ENCODE assay signal across 26 cellular contexts in genomic region chr10:123655763-123656162, GRCh38. TPM values are rescaled to one million over a fixed set of nuclear protein-coding genes. Genes with fewer than 3 reads are reported as not detected.
DNase-seq lines count a peak whose midpoint lies in the region; ATAC-seq and TF ChIP-seq lines count a peak whose summit lies in the region.
"Had no signal": no experiment of that assay in that cellular context is flagged by ENCODE, and none has a peak within 500 bp of the region (broad histone marks: within the 10 kb centered on the region; RNA-seq: fewer than 3 reads in every experiment).

No MANE protein-coding gene starts in this region.

- no peaks in the 10 kb centered on the region for H3K36me3 Mint-ChIP-seq in endothelial cell (ENCODE audit: low read depth, unreplicated experiment)
- H3K36me3 Mint-ChIP-seq: activated naive CD4-positive, alpha-beta T cell treated with anti-CD3 and anti-CD28 coated beads, Interleukin-2, amount 10 ng/mL, durations not matched to agents 7 days and 5 days; CD4-positive, alpha-beta memory T cell; stimulated activated effector memory CD8-positive, alpha-beta T cell treated with anti-CD3 and anti-CD28 coated beads, Interleukin-12 subunit alpha, Interleukin-12 subunit beta, amount 100 ng/mL, for 72 hours had no signal

- peaks cover 0 to 3% (median 0%) of the 10 kb centered on the region in 4 donors for H3K9me3 ChIP-seq in sigmoid colon
- H3K9me3 ChIP-seq: neutrophil, uterus had no signal

- no peak for TF ChIP-seq CTCF in endothelial cell (IDR thresholded peaks at IDR 0.05; ENCODE audit: unreplicated experiment)
- TF ChIP-seq CTCF in sigmoid colon (IDR thresholded peaks at IDR 0.05): no peak

- no peaks in the 10 kb centered on the region for H3K27me3 ChIP-seq in sigmoid colon
- H3K27me3 ChIP-seq: neutrophil, uterus had no signal

- no peaks in the 10 kb centered on the region for H3K4me1 ChIP-seq in sigmoid colon
- H3K4me1 ChIP-seq: esophagus muscularis mucosa, uterus had no signal

- H3K36me3 ChIP-seq in sigmoid colon: no peaks in the 10 kb centered on the region
- H3K36me3 ChIP-seq: esophagus muscularis mucosa, neutrophil, uterus had no signal

- intact Hi-C loops in sigmoid colon (cut with DNase I): no loop called here

- H3K4me3 Mint-ChIP-seq in endothelial cell (ENCODE audit: unreplicated experiment): no peak overlapping the region
- H3K4me3 Mint-ChIP-seq: activated naive CD4-positive, alpha-beta T cell treated with anti-CD3 and anti-CD28 coated beads, Interleukin-2, amount 10 ng/mL, durations not matched to agents 7 days and 5 days; CD4-positive, alpha-beta memory T cell; memory B cell; stimulated activated effector memory CD8-positive, alpha-beta T cell treated with anti-CD3 and anti-CD28 coated beads, Interleukin-12 subunit alpha, Interleukin-12 subunit beta, amount 100 ng/mL, for 72 hours; T-helper 1 cell treated with Interleukin-12 subunit alpha and Interleukin-12 subunit beta and Interleukin-4 antibody, amounts not matched to agents 30 μg/mL and 1 μg/mL, for 36 hours had no signal

- no peak for ATAC-seq in GM18517 (IDR thresholded peaks at IDR 0.05; ENCODE audit: unreplicated experiment)
- ATAC-seq: stimulated activated effector memory CD8-positive, alpha-beta T cell treated with anti-CD3 and anti-CD28 coated beads, Interleukin-12 subunit alpha, Interleukin-12 subunit beta, amount 100 ng/mL, for 72 hours had no signal

- WGBS in sigmoid colon, 2 donors: 38 to 82% methylated on average over 2 of the region's 2 CpGs

- DNase-seq in EH (ENCODE audit: low read depth) (peak; percentile 20), HT1080 (ENCODE audit: low read depth) (peak; percentile 39), endothelial cell (ENCODE audit: low spot score) (peak; percentile 38), sigmoid colon (peak; percentile 18), NCI-H1694 treated with DMSO at 0.1 percent for 48 hours (lab: John Stamatoyannopoulos, UW) (no peak)
- DNase-seq in activated CD8-positive, alpha-beta memory T cell treated with anti-CD3 and anti-CD28 coated beads, Interleukin-2, amount 50 U/mL, for 48 hours: no peak
- DNase-seq: activated naive CD4-positive, alpha-beta T cell treated with anti-CD3 and anti-CD28 coated beads, Interleukin-2, amount 10 ng/mL, durations not matched to agents 7 days and 5 days; amniotic stem cell; CD4-positive, alpha-beta memory T cell; effector memory CD4-positive, alpha-beta T cell; GOT3; KG1; MV-4-11; NCI-H1694; NCI-H2171; NCI-H510A treated with DMSO at 0.1 percent for 48 hours; small intestine; uterus had no signal

- H3K27ac ChIP-seq in sigmoid colon: no peak overlapping the region
- H3K27ac ChIP-seq: esophagus muscularis mucosa, neutrophil, uterus had no signal

- no peak overlapping the region for H3K4me3 ChIP-seq in sigmoid colon
- H3K4me3 ChIP-seq: esophagus muscularis mucosa, uterus had no signal

- no peaks in the 10 kb centered on the region for H3K9me3 Mint-ChIP-seq in endothelial cell (ENCODE audit: unreplicated experiment)
- H3K9me3 Mint-ChIP-seq: activated naive CD4-positive, alpha-beta T cell treated with anti-CD3 and anti-CD28 coated beads, Interleukin-2, amount 10 ng/mL, durations not matched to agents 7 days and 5 days; stimulated activated effector memory CD8-positive, alpha-beta T cell treated with anti-CD3 and anti-CD28 coated beads, Interleukin-12 subunit alpha, Interleukin-12 subunit beta, amount 100 ng/mL, for 72 hours; T-helper 1 cell treated with Interleukin-12 subunit alpha and Interleukin-12 subunit beta and Interleukin-4 antibody, amounts not matched to agents 30 μg/mL and 1 μg/mL, for 36 hours had no signal

- H3K27me3 Mint-ChIP-seq in endothelial cell (ENCODE audit: unreplicated experiment): no peaks in the 10 kb centered on the region
- H3K27me3 Mint-ChIP-seq: activated naive CD4-positive, alpha-beta T cell treated with anti-CD3 and anti-CD28 coated beads, Interleukin-2, amount 10 ng/mL, durations not matched to agents 7 days and 5 days had no signal

- peaks cover 5% of the 10 kb centered on the region for H3K4me1 Mint-ChIP-seq in endothelial cell (ENCODE audit: unreplicated experiment)
- H3K4me1 Mint-ChIP-seq: activated naive CD4-positive, alpha-beta T cell treated with anti-CD3 and anti-CD28 coated beads, Interleukin-2, amount 10 ng/mL, durations not matched to agents 7 days and 5 days; CD4-positive, alpha-beta memory T cell; memory B cell; stimulated activated effector memory CD8-positive, alpha-beta T cell treated with anti-CD3 and anti-CD28 coated beads, Interleukin-12 subunit alpha, Interleukin-12 subunit beta, amount 100 ng/mL, for 72 hours had no signal

- TF ChIP-seq EP300 in sigmoid colon (IDR thresholded peaks at IDR 0.05): no peak

- no peak for TF ChIP-seq POLR2A in sigmoid colon (IDR thresholded peaks at IDR 0.05)

- no peak overlapping the region for H3K27ac Mint-ChIP-seq in endothelial cell (ENCODE audit: unreplicated experiment)
- H3K27ac Mint-ChIP-seq: CD4-positive, alpha-beta memory T cell; memory B cell; stimulated activated effector memory CD8-positive, alpha-beta T cell treated with anti-CD3 and anti-CD28 coated beads, Interleukin-12 subunit alpha, Interleukin-12 subunit beta, amount 100 ng/mL, for 72 hours; T-helper 1 cell treated with Interleukin-12 subunit alpha and Interleukin-12 subunit beta and Interleukin-4 antibody, amounts not matched to agents 30 μg/mL and 1 μg/mL, for 36 hours had no signal

RNA-seq across cellular contexts. Expression of gene GPR26, which starts 10.4 kb away (rescaled TPM):
- not detected in 2 replicates for total RNA-seq in HT1080 (2014; rRNA removed; shearing (Covaris generic))
- not detected in 2 replicates for polyA plus RNA-seq in HT1080 (2015; cell fraction: cytosol; rRNA removed)
- polyA plus RNA-seq in HT1080 (2015; cell fraction: nucleus; rRNA removed): not detected in 2 replicates
- total RNA-seq in endothelial cell (ENCODE audit: unreplicated experiment) (0.05 TPM), sigmoid colon (not detected)
- not detected for polyA plus RNA-seq in sigmoid colon
- total RNA-seq: CD4-positive, alpha-beta memory T cell; esophagus muscularis mucosa; HT-29; myocyte; uterus had no signal
- polyA plus RNA-seq: CD4-positive, alpha-beta memory T cell; small intestine had no signal

Comparison
In these comparisons a context has a peak if more than half of its experiments do, and no peak if none do; other contexts are left out.
1. DNase-seq: peak in EH (single experiment), HT1080 (single experiment), endothelial cell (single experiment) and sigmoid colon (single experiment); none in activated CD8-positive, alpha-beta memory T cell treated with anti-CD3 and anti-CD28 coated beads, Interleukin-2, amount 50 U/mL, for 48 hours (single experiment) and NCI-H1694 treated with DMSO at 0.1 percent for 48 hours (single experiment).